10 cellular contexts compared by ENCODE assay signal in genomic region chr12:71870409-71870808, GRCh38. TPM values are rescaled to one million over a fixed set of nuclear protein-coding genes. Genes with fewer than 3 reads are reported as not detected.
DNase-seq lines count a peak whose midpoint lies in the region; ATAC-seq, FAIRE-seq and TF ChIP-seq lines count a peak whose summit lies in the region.
"Had no signal": no experiment of that assay in that cellular context is flagged by ENCODE, and none has a peak within 500 bp of the region (broad histone marks: within the 10 kb centered on the region; RNA-seq: fewer than 3 reads in every experiment).

No MANE protein-coding gene starts in this region.

- H3K9me3 Mint-ChIP-seq in activated CD8-positive, alpha-beta T cell treated with anti-CD3 and anti-CD28 coated beads for 36 hours, result no peaks in the 10 kb centered on the region

- DNase-seq in GM12892 (ENCODE audit: insufficient read length) (no peak), T-helper 17 cell (no peak), left cardiac atrium (no peak), NCI-H524 (lab: John Stamatoyannopoulos, UW) (no peak), DMS153 (lab: John Stamatoyannopoulos, UW) (no peak)
- DNase-seq in activated CD8-positive, alpha-beta T cell treated with anti-CD3 and anti-CD28 coated beads for 36 hours, result no peak
- DNase-seq: DND-41 had no signal

- no peak for TF ChIP-seq POLR2A in GM12892 (IDR thresholded peaks at IDR 0.05; ENCODE audit: low read depth, low read length)

- CTCF ChIA-PET in activated CD8-positive, alpha-beta T cell treated with anti-CD3 and anti-CD28 coated beads for 36 hours (lab: Charles Lee), result no interaction called here

- intact Hi-C loops in left cardiac atrium (cut with DNase I), result no loop called here
- intact Hi-C loops in activated CD8-positive, alpha-beta T cell treated with anti-CD3 and anti-CD28 coated beads for 36 hours (cut with micrococcal nuclease), result no loop called here

- POLR2A ChIA-PET in activated CD8-positive, alpha-beta T cell treated with anti-CD3 and anti-CD28 coated beads for 36 hours (lab: Charles Lee), result no interaction called here

- TF ChIP-seq CTCF in activated CD8-positive, alpha-beta T cell treated with anti-CD3 and anti-CD28 coated beads for 36 hours (IDR thresholded peaks at IDR 0.05), result no peak

- peak overlapping the region; percentile 96 for H3K27ac Mint-ChIP-seq in T-helper 17 cell
- H3K27ac Mint-ChIP-seq in activated CD8-positive, alpha-beta T cell treated with anti-CD3 and anti-CD28 coated beads for 36 hours, result no peak overlapping the region

- H3K27me3 Mint-ChIP-seq in T-helper 17 cell, result no peaks in the 10 kb centered on the region
- no peaks in the 10 kb centered on the region for H3K27me3 Mint-ChIP-seq in activated CD8-positive, alpha-beta T cell treated with anti-CD3 and anti-CD28 coated beads for 36 hours

- peak; percentile 80 for FAIRE-seq in GM12892 (lab: Jason Lieb, UNC)

- H3K4me1 Mint-ChIP-seq in T-helper 17 cell, result peaks cover 46% of the 10 kb centered on the region
- peaks cover 41% of the 10 kb centered on the region for H3K4me1 Mint-ChIP-seq in activated CD8-positive, alpha-beta T cell treated with anti-CD3 and anti-CD28 coated beads for 36 hours (ENCODE audit: low read depth)

- ATAC-seq in GM19463 (IDR thresholded peaks at IDR 0.05; ENCODE audit: unreplicated experiment) (peak; percentile 77), HG03060 (IDR thresholded peaks at IDR 0.05; ENCODE audit: low read depth, unreplicated experiment) (peak; percentile 64), T-helper 17 cell (no peak), left cardiac atrium (no peak)
- no peak for ATAC-seq in activated CD8-positive, alpha-beta T cell treated with anti-CD3 and anti-CD28 coated beads for 36 hours
- ATAC-seq: Panc1 had no signal

- peaks cover 8% of the 10 kb centered on the region for H3K36me3 Mint-ChIP-seq in T-helper 17 cell (ENCODE audit: low read depth)
- peaks cover 15% of the 10 kb centered on the region for H3K36me3 Mint-ChIP-seq in activated CD8-positive, alpha-beta T cell treated with anti-CD3 and anti-CD28 coated beads for 36 hours (ENCODE audit: low read depth)

- no peaks in the 10 kb centered on the region for H3K9me3 ChIP-seq in T-helper 17 cell (ENCODE audit: control insufficient read depth, low read length, poor library complexity, severe bottlenecking)

- peak overlapping the region; percentile 68 for H3K4me3 Mint-ChIP-seq in T-helper 17 cell
- no peak overlapping the region for H3K4me3 Mint-ChIP-seq in activated CD8-positive, alpha-beta T cell treated with anti-CD3 and anti-CD28 coated beads for 36 hours

RNA-seq across cellular contexts. Expression of gene TBC1D15, which starts 30.9 kb away (rescaled TPM):
- 21.9 TPM for polyA plus RNA-seq in GM12892 (2012; ENCODE audit: missing spikeins)
- total RNA-seq in T-helper 17 cell (10 to 100 TPM; 77.3 to 97.2 TPM), left cardiac atrium (10 to 100 TPM; 23.3 to 29.0 TPM)
- total RNA-seq in activated CD8-positive, alpha-beta T cell treated with anti-CD3 and anti-CD28 coated beads for 36 hours, result 10 to 100 TPM; 51.7 to 54.9 TPM

Comparison
In these comparisons a context has a peak if more than half of its experiments do, and no peak if none do; other contexts are left out.
1. ATAC-seq: peak in GM19463 (single experiment) and HG03060 (single experiment); none in T-helper 17 cell (single experiment), left cardiac atrium (0 of 2) and activated CD8-positive, alpha-beta T cell treated with anti-CD3 and anti-CD28 coated beads for 36 hours (single experiment).